ENCODE assay signal across 23 cellular contexts in the genomic region with DNA sequence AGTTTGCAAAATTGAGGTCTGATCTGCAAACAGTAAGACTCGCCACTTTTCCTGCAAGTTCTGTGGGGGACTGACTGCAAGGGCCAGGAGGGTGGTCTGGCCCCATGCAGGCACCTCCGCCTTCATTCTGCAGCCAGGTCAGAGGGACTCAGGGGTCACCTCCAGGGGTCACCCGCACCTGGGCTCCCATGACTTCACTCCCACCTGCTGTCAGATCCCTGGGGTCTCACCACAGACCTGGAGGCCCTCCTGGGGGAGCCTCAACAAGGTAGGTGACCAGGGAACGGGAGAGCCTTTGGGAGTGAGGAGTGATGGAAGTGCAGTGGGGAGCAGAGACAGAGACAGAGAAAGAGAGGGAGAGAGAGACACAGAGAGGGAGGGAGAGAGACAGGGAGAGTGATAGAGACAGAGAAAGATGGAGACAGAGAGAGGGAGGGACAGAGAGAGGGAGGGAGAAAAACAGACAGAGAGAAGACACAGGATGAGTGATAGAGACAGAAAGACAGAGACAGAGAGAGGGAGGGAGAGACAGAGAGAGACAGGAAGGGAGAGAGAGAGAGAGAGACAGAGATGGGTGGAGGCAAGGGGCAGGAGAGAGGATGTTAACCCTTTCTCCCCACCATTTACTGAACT. TPM values are rescaled to one million over a fixed set of nuclear protein-coding genes. Genes with fewer than 3 reads are reported as not detected.
"Had no signal": no experiment of that assay in that cellular context is flagged by ENCODE, and none has a peak within 500 bp of the region (broad histone marks: within the 10 kb centered on the region; RNA-seq: fewer than 3 reads in every experiment).

No MANE protein-coding gene starts in this region.

- H3K4me3 Mint-ChIP-seq: nephron progenitor cell had no signal

- ATAC-seq: heart left ventricle; naive thymus-derived CD4-positive, alpha-beta T cell had no signal

- H3K9me3 ChIP-seq: colonic mucosa, heart left ventricle, ovary, thoracic aorta, transverse colon had no signal

- H3K27ac ChIP-seq: colonic mucosa, heart left ventricle, ovary, right atrium auricular region, stomach, thoracic aorta, transverse colon had no signal

- H3K4me1 ChIP-seq: colonic mucosa had no signal

- DNase-seq: colonic mucosa; dermis blood vessel endothelial cell; foreskin melanocyte; hippocampal formation; mammary epithelial cell; naive thymus-derived CD4-positive, alpha-beta T cell; nephron progenitor cell; nucleus accumbens; ovary; small intestine; stimulated activated CD4-positive, alpha-beta T cell treated with anti-CD3 and anti-CD28 coated beads, Interleukin-12 subunit alpha, Interleukin-12 subunit beta, amount 100 ng/mL, for 4 hours; stimulated activated naive CD4-positive, alpha-beta T cell; stomach; substantia nigra; transverse colon had no signal

- H3K27ac Mint-ChIP-seq: nephron progenitor cell had no signal

- H3K27me3 ChIP-seq: ovary had no signal

- H3K36me3 ChIP-seq: colonic mucosa, heart left ventricle, ovary, right atrium auricular region, stomach, thoracic aorta, transverse colon had no signal

- H3K4me3 ChIP-seq: colonic mucosa, heart left ventricle, ovary, right atrium auricular region, stomach, thoracic aorta, transverse colon had no signal

RNA-seq across cellular contexts. Expression of gene SLC6A19, which starts 41.5 kb away (rescaled TPM):
- total RNA-seq: dermis blood vessel endothelial cell; heart left ventricle; kidney epithelial cell; lower leg skin; mammary epithelial cell; mononuclear cell; naive thymus-derived CD4-positive, alpha-beta T cell; right atrium auricular region; thoracic aorta; ureter had no signal
- polyA plus RNA-seq: esophagus; heart left ventricle; mammary epithelial cell; naive thymus-derived CD4-positive, alpha-beta T cell; ovary had no signal
